ENCODE assay signal across 15 cellular contexts in the genomic region with DNA sequence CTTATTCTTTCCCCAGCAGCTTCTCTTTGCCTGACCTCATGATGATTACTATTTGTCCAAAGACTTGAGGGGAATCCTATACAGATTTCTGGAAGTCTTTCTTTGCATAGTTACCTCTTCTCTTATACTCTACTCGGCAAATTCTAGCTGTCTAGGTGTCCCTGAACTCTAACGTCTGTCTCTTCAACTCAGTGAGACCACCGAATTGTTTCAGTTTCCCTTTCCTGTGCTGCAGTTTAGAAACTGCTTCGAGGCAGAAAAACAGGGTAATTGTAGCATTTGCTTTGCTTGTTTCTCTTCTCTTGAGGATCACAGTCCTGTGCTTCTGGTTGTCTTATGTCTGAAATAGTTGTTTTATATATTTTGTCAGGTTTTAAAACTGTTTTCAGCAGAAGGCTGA. TPM values are rescaled to one million over a fixed set of nuclear protein-coding genes. Genes with fewer than 3 reads are reported as not detected.
DNase-seq lines count a peak whose midpoint lies in the region; ATAC-seq and TF ChIP-seq lines count a peak whose summit lies in the region.
"Had no signal": no experiment of that assay in that cellular context is flagged by ENCODE, and none has a peak within 500 bp of the region (broad histone marks: within the 10 kb centered on the region; RNA-seq: fewer than 3 reads in every experiment).

No MANE protein-coding gene starts in this region.

- H3K4me3 ChIP-seq in breast epithelium = no peak overlapping the region
- H3K4me3 ChIP-seq: gastrocnemius medialis had no signal

- no peaks in the 10 kb centered on the region for H3K9me3 Mint-ChIP-seq in effector memory CD8-positive, alpha-beta T cell
- H3K9me3 Mint-ChIP-seq: activated CD4-positive, alpha-beta memory T cell treated with anti-CD3 and anti-CD28 coated beads for 36 hours had no signal

- no peak for TF ChIP-seq CTCF in breast epithelium (IDR thresholded peaks at IDR 0.05)

- H3K4me1 ChIP-seq in breast epithelium = no peaks in the 10 kb centered on the region

- H3K36me3 Mint-ChIP-seq in effector memory CD8-positive, alpha-beta T cell (ENCODE audit: insufficient read depth) = no peaks in the 10 kb centered on the region
- H3K36me3 Mint-ChIP-seq: activated CD4-positive, alpha-beta memory T cell treated with anti-CD3 and anti-CD28 coated beads for 36 hours had no signal

- no peak overlapping the region for H3K27ac ChIP-seq in breast epithelium

- H3K27ac Mint-ChIP-seq in effector memory CD8-positive, alpha-beta T cell = peak overlapping the region; percentile 32 to 79
- H3K27ac Mint-ChIP-seq: activated CD4-positive, alpha-beta memory T cell treated with anti-CD3 and anti-CD28 coated beads for 36 hours had no signal

- intact Hi-C loops in breast epithelium (cut with DNase I; ENCODE audit: low total_unique reads) (no loop called here), left colon (cut with DNase I, micrococcal nuclease) (no loop called here)

- peaks cover 7 to 10% of the 10 kb centered on the region in 2 donors for H3K4me1 Mint-ChIP-seq in effector memory CD8-positive, alpha-beta T cell (ENCODE audit: low read depth in 2 of 2)

- H3K27me3 Mint-ChIP-seq in effector memory CD8-positive, alpha-beta T cell = peaks cover 48 to 54% of the 10 kb centered on the region in 2 donors

- no peak for TF ChIP-seq POLR2A in breast epithelium (IDR thresholded peaks at IDR 0.05)

- DNase-seq in effector memory CD8-positive, alpha-beta T cell = no peak
- DNase-seq in breast epithelium (ENCODE audit: low spot score in 2 of 2) (no peak), cerebellum (ENCODE audit: low spot score) (no peak), left colon (no peak), amniotic stem cell (lab: John Stamatoyannopoulos, UW) (no peak)
- DNase-seq: activated CD4-positive, alpha-beta memory T cell treated with anti-CD3 and anti-CD28 coated beads for 36 hours; brain microvascular endothelial cell; gastrocnemius medialis; mammary epithelial cell; NCI-H2029; SHP77 treated with DMSO at 0.1 percent for 48 hours had no signal

- H3K4me3 Mint-ChIP-seq in effector memory CD8-positive, alpha-beta T cell = peak overlapping the region; percentile 27 to 57
- H3K4me3 Mint-ChIP-seq: activated CD4-positive, alpha-beta memory T cell treated with anti-CD3 and anti-CD28 coated beads for 36 hours had no signal

- no peaks in the 10 kb centered on the region for H3K27me3 ChIP-seq in breast epithelium
- H3K27me3 ChIP-seq: brain microvascular endothelial cell, gastrocnemius medialis had no signal

- peak; percentile 72 for ATAC-seq in GM18858 (IDR thresholded peaks at IDR 0.05; ENCODE audit: unreplicated experiment)
- ATAC-seq in GM21529 (IDR thresholded peaks at IDR 0.05; ENCODE audit: unreplicated experiment) = peak; percentile 81
- peak; percentile 89 for ATAC-seq in HG03139 (IDR thresholded peaks at IDR 0.05; ENCODE audit: unreplicated experiment)
- peak; percentile 62 for ATAC-seq in effector memory CD8-positive, alpha-beta T cell (replicated peaks)
- no peak for ATAC-seq in left colon
- ATAC-seq: gastrocnemius medialis, sciatic nerve had no signal

- H3K9me3 ChIP-seq in breast epithelium = peaks cover 0 to 6% of the 10 kb centered on the region in 2 donors
- H3K9me3 ChIP-seq: gastrocnemius medialis had no signal

- H3K36me3 ChIP-seq in breast epithelium = no peaks in the 10 kb centered on the region
- H3K36me3 ChIP-seq: brain microvascular endothelial cell, gastrocnemius medialis had no signal

RNA-seq across cellular contexts. Expression of a gene that starts 14.8 kb away (rescaled TPM):
- total RNA-seq in breast epithelium (10 to 100 TPM in 1 of 3 donors, 1 to 10 TPM in 2; 2.6 to 72.3 (median 3.3) TPM), cerebellum (3.1 TPM), left colon (1 to 10 TPM in 1 of 2 donors, under 1 TPM in 1; 0.52 to 2.8 TPM)

RNA-seq across cellular contexts. Expression of a gene that starts 55.2 kb away (rescaled TPM):
- total RNA-seq in breast epithelium (not detected), cerebellum (not detected), left colon (not detected)
- total RNA-seq: activated CD4-positive, alpha-beta memory T cell treated with anti-CD3 and anti-CD28 coated beads for 36 hours; mammary epithelial cell; sciatic nerve had no signal
